8 cellular contexts compared by ENCODE assay signal in the genomic region with DNA sequence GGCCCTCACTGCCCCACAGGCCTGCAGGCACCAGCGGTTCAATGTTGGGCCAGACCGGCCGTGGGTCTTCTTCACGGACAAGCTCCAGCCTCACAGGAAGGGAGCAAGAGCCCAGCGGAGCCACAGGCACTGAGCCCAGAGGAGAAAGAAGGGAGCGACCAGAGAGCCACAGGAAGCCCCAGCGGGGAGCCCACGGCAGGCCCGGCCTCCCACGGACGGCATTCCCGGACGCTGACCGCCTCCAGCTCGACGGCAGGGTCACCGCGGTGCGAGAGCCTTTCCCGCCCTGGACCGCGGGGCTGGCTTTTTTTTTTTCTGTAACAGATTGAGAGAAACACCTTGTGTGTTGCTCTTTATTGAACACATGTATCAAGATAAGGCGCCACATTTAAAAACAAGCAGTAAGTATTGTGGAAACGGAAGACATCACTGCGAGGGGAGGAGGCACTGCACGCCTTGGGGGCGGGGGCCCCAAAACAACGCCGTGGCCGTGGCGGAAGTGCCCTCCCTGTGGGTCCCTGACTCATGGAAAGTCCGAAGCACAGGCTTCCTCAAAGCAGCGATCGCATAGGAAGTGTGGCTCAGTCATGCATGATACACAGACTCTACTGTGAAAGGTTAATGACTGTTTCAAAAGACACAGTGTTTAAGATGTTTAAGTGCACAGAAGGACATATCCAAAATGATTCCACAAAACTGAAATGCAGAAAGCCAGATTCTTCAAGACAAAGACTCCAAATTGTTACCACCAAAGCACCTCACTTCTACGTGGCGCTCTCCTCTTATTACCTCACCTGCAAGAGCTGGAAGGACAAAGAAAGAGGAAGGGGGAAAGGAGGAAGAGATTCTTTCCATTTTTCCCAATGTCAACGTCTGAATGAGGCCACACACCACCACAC. TPM values are rescaled to one million over a fixed set of nuclear protein-coding genes. Genes with fewer than 3 reads are reported as not detected.
DNase-seq lines count a peak whose midpoint lies in the region; ATAC-seq and TF ChIP-seq lines count a peak whose summit lies in the region.

No MANE protein-coding gene starts in this region.

- H3K27me3 ChIP-seq in breast epithelium, result no peaks in the 10 kb centered on the region

- no TSS peak for BruUV-seq in MCF 10A (replicated peaks; lab: Mats Ljungman, UMichigan)

- DNase-seq in breast epithelium (ENCODE audit: low spot score in 2 of 2) (no peak), MCF 10A (ENCODE audit: unreplicated experiment) (no peak), T-helper 17 cell (peak; percentile 55 to 83 (median 71)), amniotic epithelial cell (ENCODE audit: low read depth) (peak; percentile 88), kidney glomerular epithelial cell (lab: John Stamatoyannopoulos, UW) (peak; percentile 80), RPMI8226 (no peak)
- peak; percentile 92 for DNase-seq in stimulated activated CD4-positive, alpha-beta T cell treated with anti-CD3 and anti-CD28 coated beads, Interleukin-2, amount 100 ng/mL, for 4 hours (ENCODE audit: low read depth)

- CTCF ChIA-PET in MCF 10A (lab: Yijun Ruan, JAX), result interaction anchor here (0.7 kb wide), 1 partner anchor 108 kb away, joined by 3 read pairs; no protein-coding TSS in a partner anchor

- H3K27me3 Mint-ChIP-seq in MCF 10A (ENCODE audit: insufficient read depth, unreplicated experiment) (no peaks in the 10 kb centered on the region), T-helper 17 cell (no peaks in the 10 kb centered on the region)

- H3K36me3 Mint-ChIP-seq in MCF 10A (ENCODE audit: insufficient read depth, unreplicated experiment) (peaks cover 10% of the 10 kb centered on the region), T-helper 17 cell (ENCODE audit: low read depth) (peaks cover 28% of the 10 kb centered on the region)

- peaks cover 6 to 8% of the 10 kb centered on the region in 2 donors for H3K4me1 ChIP-seq in breast epithelium

- H3K27ac ChIP-seq in breast epithelium, result peak overlapping the region; percentile 65 to 80

- H3K9me3 ChIP-seq in breast epithelium, result no peaks in the 10 kb centered on the region
- H3K9me3 ChIP-seq in T-helper 17 cell (ENCODE audit: control insufficient read depth, low read length, poor library complexity, severe bottlenecking), result no peaks in the 10 kb centered on the region

- POLR2A ChIA-PET in MCF 10A (lab: Yijun Ruan, JAX), result no interaction called here

- peak overlapping the region; percentile 25 to 55 (median 30) for H3K4me3 ChIP-seq in breast epithelium

- no peak for TF ChIP-seq POLR2A in breast epithelium (IDR thresholded peaks at IDR 0.05)

- H3K36me3 ChIP-seq in breast epithelium, result no peaks in the 10 kb centered on the region

- intact Hi-C loops in breast epithelium (cut with DNase I; ENCODE audit: low total_unique reads) (no loop called here), MCF 10A (cut with micrococcal nuclease) (no loop called here)

- H3K27ac Mint-ChIP-seq in MCF 10A (ENCODE audit: low read depth, unreplicated experiment) (no peak overlapping the region), T-helper 17 cell (peak overlapping the region; percentile 99)

- H3K9me3 Mint-ChIP-seq in MCF 10A (ENCODE audit: unreplicated experiment), result no peaks in the 10 kb centered on the region

- H3K4me1 Mint-ChIP-seq in MCF 10A (ENCODE audit: insufficient read depth, unreplicated experiment), result peaks cover 26% of the 10 kb centered on the region
- peaks cover 60% of the 10 kb centered on the region for H3K4me1 Mint-ChIP-seq in T-helper 17 cell

- TF ChIP-seq CTCF in breast epithelium (IDR thresholded peaks at IDR 0.05) (no peak), MCF 10A (IDR thresholded peaks at IDR 0.05; ENCODE audit: unreplicated experiment) (no peak)

- peak; percentile 57 for ATAC-seq in HG03280 (IDR thresholded peaks at IDR 0.05; ENCODE audit: unreplicated experiment)
- ATAC-seq in T-helper 17 cell, result peak; percentile 63

- H3K4me3 Mint-ChIP-seq in MCF 10A (ENCODE audit: unreplicated experiment) (no peak overlapping the region), T-helper 17 cell (peak overlapping the region; percentile 97)

RNA-seq across cellular contexts. Expression of gene RASA3, which starts 3.5 kb away (rescaled TPM):
- 10 to 100 TPM; 14.2 to 54.9 (median 31.5) TPM for total RNA-seq in breast epithelium
- total RNA-seq in MCF 10A (2022), result 9.1 and 12.1 TPM in 2 replicates
- total RNA-seq in T-helper 17 cell, result 100 to 1,000 TPM; 204 to 215 TPM

RNA-seq across cellular contexts. Expression of gene CFAP97D2, which starts 50.2 kb away (rescaled TPM):
- total RNA-seq in breast epithelium, result not detected
- total RNA-seq in MCF 10A (2022), result not detected in 2 replicates
- not detected for total RNA-seq in T-helper 17 cell

Comparison
In these comparisons a context has a peak if more than half of its experiments do, and no peak if none do; other contexts are left out.
1. DNase-seq: peak in T-helper 17 cell (3 of 3), amniotic epithelial cell (single experiment), kidney glomerular epithelial cell (single experiment) and stimulated activated CD4-positive, alpha-beta T cell treated with anti-CD3 and anti-CD28 coated beads, Interleukin-2, amount 100 ng/mL, for 4 hours (single experiment); none in breast epithelium (0 of 2), MCF 10A (single experiment) and RPMI8226 (single experiment).